In the genomic region with DNA sequence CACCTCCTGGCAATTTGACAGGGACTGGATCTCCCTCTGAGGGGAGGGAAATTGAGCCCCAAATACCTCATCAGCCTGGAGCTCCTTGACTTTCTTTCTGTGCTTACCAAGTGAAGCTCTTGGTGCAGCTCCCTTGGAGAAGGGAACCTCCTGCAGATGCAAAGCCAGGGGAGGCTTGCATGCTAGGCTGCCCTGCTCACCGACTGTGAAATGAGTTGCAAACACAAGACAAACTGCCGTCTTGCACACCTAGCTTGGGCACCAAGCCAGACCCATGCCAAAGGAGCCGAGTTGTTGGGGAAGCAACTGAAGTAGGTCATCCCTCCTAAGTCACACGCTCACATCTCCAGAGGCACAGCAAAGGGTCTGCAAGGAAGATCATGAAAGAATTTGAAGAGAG, we compare ENCODE assay signal across 15 cellular contexts.
"Had no signal": no experiment of that assay in that cellular context is flagged by ENCODE, and none has a peak within 500 bp of the region (broad histone marks: within the 10 kb centered on the region; RNA-seq: fewer than 3 reads in every experiment).

No MANE protein-coding gene starts in this region.

- ATAC-seq: activated CD4-positive, alpha-beta T cell treated with anti-CD3 and anti-CD28 coated beads for 36 hours; naive thymus-derived CD8-positive, alpha-beta T cell; pancreas; upper lobe of right lung had no signal

- H3K36me3 ChIP-seq: left ventricle myocardium inferior, pancreas, stomach, upper lobe of right lung, WERI-Rb-1 had no signal

- H3K4me1 ChIP-seq: left ventricle myocardium inferior, pancreas, stomach, testis, upper lobe of right lung had no signal

- DNase-seq: activated CD4-positive, alpha-beta memory T cell treated with anti-CD3 and anti-CD28 coated beads, Interleukin-2, amount 10 ng/mL, durations not matched to agents 7 days and 5 days; activated CD4-positive, alpha-beta T cell treated with anti-CD3 and anti-CD28 coated beads for 36 hours; activated naive CD4-positive, alpha-beta T cell treated with anti-CD3 and anti-CD28 coated beads, Interleukin-2, amount 50 U/mL, for 16 hours; activated T-cell treated with anti-CD3 and anti-CD28 coated beads, Interleukin-2, amount 50 U/mL, for 24 hours; left ventricle myocardium inferior; mesenchymal stem cell; naive thymus-derived CD8-positive, alpha-beta T cell; stimulated activated CD4-positive, alpha-beta T cell treated with anti-CD3 and anti-CD28 coated beads, Interleukin-12 subunit alpha, Interleukin-12 subunit beta, amount 100 ng/mL, for 4 hours; stimulated activated CD4-positive, alpha-beta T cell treated with anti-CD3 and anti-CD28 coated beads, Interleukin-2, amount 100 ng/mL, for 24 hours; stomach; testis; upper lobe of right lung; WERI-Rb-1 had no signal

- H3K27me3 ChIP-seq: pancreas, stomach, testis, upper lobe of right lung had no signal

- H3K4me3 ChIP-seq: left ventricle myocardium inferior, pancreas, stomach, testis, upper lobe of right lung had no signal

- H3K9me3 ChIP-seq: left ventricle myocardium inferior, pancreas, testis, upper lobe of right lung had no signal

- H3K27ac ChIP-seq: epithelial cell of prostate, left ventricle myocardium inferior, pancreas, stomach, testis, upper lobe of right lung, WERI-Rb-1 had no signal
